In genomic region chr5:53946405-53947100, GRCh38 we compare ENCODE assay signal across 23 cellular contexts.
"Had no signal": no experiment of that assay in that cellular context is flagged by ENCODE, and none has a peak within 500 bp of the region (broad histone marks: within the 10 kb centered on the region; RNA-seq: fewer than 3 reads in every experiment).

No MANE protein-coding gene starts in this region.

- H3K9me3 Mint-ChIP-seq: activated CD4-positive, alpha-beta memory T cell treated with anti-CD3 and anti-CD28 coated beads for 36 hours; activated CD4-positive, alpha-beta T cell treated with anti-CD3 and anti-CD28 coated beads, Interleukin-2, amount 10 ng/mL, durations not matched to agents 7 days and 5 days; activated T-cell treated with anti-CD3 and anti-CD28 coated beads, Interleukin-2, amount 50 U/mL, for 4 hours; central memory CD8-positive, alpha-beta T cell had no signal

- H3K4me3 ChIP-seq: ascending aorta had no signal

- H3K27me3 Mint-ChIP-seq: activated CD4-positive, alpha-beta memory T cell treated with anti-CD3 and anti-CD28 coated beads for 36 hours; activated CD4-positive, alpha-beta T cell treated with anti-CD3 and anti-CD28 coated beads, Interleukin-2, amount 10 ng/mL, durations not matched to agents 7 days and 5 days; activated naive CD8-positive, alpha-beta T cell treated with anti-CD3 and anti-CD28 coated beads, Interleukin-2, amount 50 U/mL, for 24 hours; brain; central memory CD8-positive, alpha-beta T cell had no signal

- H3K4me1 ChIP-seq: ascending aorta had no signal

- DNase-seq: activated CD4-positive, alpha-beta memory T cell treated with anti-CD3 and anti-CD28 coated beads for 36 hours; activated CD4-positive, alpha-beta T cell treated with anti-CD3 and anti-CD28 coated beads, Interleukin-2, amount 10 ng/mL, durations not matched to agents 7 days and 5 days; activated CD4-positive, CD25-positive, alpha-beta regulatory T cell; activated CD8-positive, alpha-beta memory T cell treated with anti-CD3 and anti-CD28 coated beads for 24 hours; activated effector memory CD4-positive, alpha-beta T cell treated with anti-CD3 and anti-CD28 coated beads, Interleukin-2, amount 50 U/mL, for 16 hours; activated naive CD4-positive, alpha-beta T cell treated with Interleukin-2 at 50 U/mL for 16 hours; activated naive CD8-positive, alpha-beta T cell treated with anti-CD3 and anti-CD28 coated beads, Interleukin-2, amount 50 U/mL, for 24 hours; activated T-cell treated with anti-CD3 and anti-CD28 coated beads, Interleukin-2, amount 50 U/mL, for 4 hours; amniotic stem cell; MM.1S; NCI-H1105; NCI-H1436; NCI-H1694 treated with DMSO at 0.1 percent for 48 hours; NCI-H2029 treated with DMSO at 0.1 percent for 48 hours; NCI-H524; PC-3; SHP77 treated with DMSO at 0.1 percent for 48 hours; T-helper 2 cell; T1000 had no signal

- H3K27ac Mint-ChIP-seq: activated CD4-positive, alpha-beta memory T cell treated with anti-CD3 and anti-CD28 coated beads for 36 hours; activated CD4-positive, alpha-beta T cell treated with anti-CD3 and anti-CD28 coated beads, Interleukin-2, amount 10 ng/mL, durations not matched to agents 7 days and 5 days; activated naive CD4-positive, alpha-beta T cell treated with anti-CD3 and anti-CD28 coated beads, Interleukin-2, amount 50 U/mL, for 72 hours; activated naive CD8-positive, alpha-beta T cell treated with anti-CD3 and anti-CD28 coated beads, Interleukin-2, amount 50 U/mL, for 24 hours; brain had no signal

- H3K4me3 Mint-ChIP-seq: activated CD4-positive, alpha-beta memory T cell treated with anti-CD3 and anti-CD28 coated beads for 36 hours; activated CD4-positive, alpha-beta T cell treated with anti-CD3 and anti-CD28 coated beads, Interleukin-2, amount 10 ng/mL, durations not matched to agents 7 days and 5 days; activated naive CD8-positive, alpha-beta T cell treated with anti-CD3 and anti-CD28 coated beads, Interleukin-2, amount 50 U/mL, for 24 hours; activated T-cell treated with anti-CD3 and anti-CD28 coated beads, Interleukin-2, amount 50 U/mL, for 4 hours; brain; central memory CD8-positive, alpha-beta T cell had no signal

- H3K4me1 Mint-ChIP-seq: activated CD4-positive, alpha-beta T cell treated with anti-CD3 and anti-CD28 coated beads, Interleukin-2, amount 10 ng/mL, durations not matched to agents 7 days and 5 days; activated naive CD8-positive, alpha-beta T cell treated with anti-CD3 and anti-CD28 coated beads, Interleukin-2, amount 50 U/mL, for 24 hours had no signal

- H3K27ac ChIP-seq: ascending aorta had no signal

- H3K27me3 ChIP-seq: ascending aorta had no signal

- H3K36me3 Mint-ChIP-seq: brain had no signal

- H3K9me3 ChIP-seq: ascending aorta had no signal

- ATAC-seq: activated naive CD4-positive, alpha-beta T cell treated with anti-CD3 and anti-CD28 coated beads, Interleukin-2, amount 50 U/mL, for 72 hours; activated naive CD8-positive, alpha-beta T cell treated with anti-CD3 and anti-CD28 coated beads, Interleukin-2, amount 50 U/mL, for 24 hours; activated T-cell treated with anti-CD3 and anti-CD28 coated beads, Interleukin-2, amount 50 U/mL, for 4 hours; PC-3 had no signal

- H3K36me3 ChIP-seq: ascending aorta had no signal
